ENCODE assay signal across 23 cellular contexts in genomic region chr6:12081776-12082175, GRCh38.
A peak's percentile ranks its signal among the peaks of the same experiment; 100 is the strongest.
DNase-seq lines count a peak whose midpoint lies in the region; ATAC-seq and TF ChIP-seq lines count a peak whose summit lies in the region.
"Had no signal": no experiment of that assay in that cellular context is flagged by ENCODE, and none has a peak within 500 bp of the region (broad histone marks: within the 10 kb centered on the region; RNA-seq: fewer than 3 reads in every experiment).

No MANE protein-coding gene starts in this region.

- POLR2A ChIA-PET in activated B cell treated with CpG ODN at 0.5 μM for 24 hours (lab: Charles Lee) = no interaction called here

- H3K36me3 Mint-ChIP-seq in activated CD4-positive, alpha-beta T cell treated with anti-CD3 and anti-CD28 coated beads, Interleukin-2, amount 10 ng/mL, durations not matched to agents 24 days and 14 days (ENCODE audit: low read depth) = peaks cover 20% of the 10 kb centered on the region
- peaks cover 15% of the 10 kb centered on the region for H3K36me3 Mint-ChIP-seq in activated B cell treated with CpG ODN at 0.5 μM for 24 hours (ENCODE audit: low read depth)
- peaks cover 6 to 18% of the 10 kb centered on the region in 2 donors for H3K36me3 Mint-ChIP-seq in stimulated activated naive B cell treated with anti-CD40 and anti-IgM and Interleukin-4, amounts not matched to agents 10 μg/mL and 1 μg/mL and 100 μg/mL, for 72 hours

- no peaks in the 10 kb centered on the region for H3K36me3 ChIP-seq in WERI-Rb-1
- H3K36me3 ChIP-seq: ascending aorta, BE2C, gastrocnemius medialis, HAP-1 had no signal

- no peaks in the 10 kb centered on the region for H3K27me3 ChIP-seq in WERI-Rb-1 (ENCODE audit: insufficient read depth, low read depth, severe bottlenecking)
- H3K27me3 ChIP-seq: ascending aorta, BE2C, gastrocnemius medialis had no signal

- ATAC-seq in HG03432 (IDR thresholded peaks at IDR 0.05; ENCODE audit: unreplicated experiment) = peak; percentile 54
- ATAC-seq in activated B cell treated with CpG ODN at 0.5 μM for 24 hours (ENCODE audit: low read depth) = no peak
- peak; percentile 53 to 72 for ATAC-seq in stimulated activated naive B cell treated with anti-CD40 and anti-IgM and Interleukin-4, amounts not matched to agents 10 μg/mL and 1 μg/mL and 100 μg/mL, for 72 hours (replicated peaks)
- no peak for ATAC-seq in esophagus mucosa
- no peak for ATAC-seq in HG03095 (IDR thresholded peaks at IDR 0.05; ENCODE audit: unreplicated experiment)
- ATAC-seq: gastrocnemius medialis, HepG2 had no signal

- peak overlapping the region; percentile 14 for H3K27ac Mint-ChIP-seq in activated CD4-positive, alpha-beta T cell treated with anti-CD3 and anti-CD28 coated beads, Interleukin-2, amount 10 ng/mL, durations not matched to agents 24 days and 14 days
- peak overlapping the region; percentile 43 for H3K27ac Mint-ChIP-seq in activated B cell treated with CpG ODN at 0.5 μM for 24 hours
- peak overlapping the region; percentile 59 for H3K27ac Mint-ChIP-seq in stimulated activated naive B cell treated with anti-CD40 and anti-IgM and Interleukin-4, amounts not matched to agents 10 μg/mL and 1 μg/mL and 100 μg/mL, for 72 hours

- H3K4me3 Mint-ChIP-seq in activated CD4-positive, alpha-beta T cell treated with anti-CD3 and anti-CD28 coated beads, Interleukin-2, amount 10 ng/mL, durations not matched to agents 24 days and 14 days = no peak overlapping the region
- H3K4me3 Mint-ChIP-seq in activated B cell treated with CpG ODN at 0.5 μM for 24 hours = peak overlapping the region; percentile 53
- H3K4me3 Mint-ChIP-seq in stimulated activated naive B cell treated with anti-CD40 and anti-IgM and Interleukin-4, amounts not matched to agents 10 μg/mL and 1 μg/mL and 100 μg/mL, for 72 hours = peak overlapping the region; percentile 11 to 54
- H3K4me3 Mint-ChIP-seq: central memory CD8-positive, alpha-beta T cell had no signal

- H3K27me3 Mint-ChIP-seq in activated CD4-positive, alpha-beta T cell treated with anti-CD3 and anti-CD28 coated beads, Interleukin-2, amount 10 ng/mL, durations not matched to agents 24 days and 14 days = no peaks in the 10 kb centered on the region
- H3K27me3 Mint-ChIP-seq in activated B cell treated with CpG ODN at 0.5 μM for 24 hours = no peaks in the 10 kb centered on the region
- no peaks in the 10 kb centered on the region for H3K27me3 Mint-ChIP-seq in stimulated activated naive B cell treated with anti-CD40 and anti-IgM and Interleukin-4, amounts not matched to agents 10 μg/mL and 1 μg/mL and 100 μg/mL, for 72 hours
- H3K27me3 Mint-ChIP-seq: central memory CD8-positive, alpha-beta T cell had no signal

- no peaks in the 10 kb centered on the region for H3K9me3 ChIP-seq in WERI-Rb-1 (ENCODE audit: severe bottlenecking)
- H3K9me3 ChIP-seq: ascending aorta, BE2C, gastrocnemius medialis, HAP-1 had no signal

- intact Hi-C loops in activated CD4-positive, alpha-beta T cell treated with anti-CD3 and anti-CD28 coated beads, Interleukin-2, amount 10 ng/mL, durations not matched to agents 24 days and 14 days (cut with micrococcal nuclease) = no loop called here
- intact Hi-C loops in activated B cell treated with CpG ODN at 0.5 μM for 24 hours (cut with micrococcal nuclease) = loop anchor here (2.0 to 5.0 kb wide), 2 partner anchors 15 to 36 kb away; no protein-coding TSS in a partner anchor

- H3K4me1 Mint-ChIP-seq in activated CD4-positive, alpha-beta T cell treated with anti-CD3 and anti-CD28 coated beads, Interleukin-2, amount 10 ng/mL, durations not matched to agents 24 days and 14 days = peaks cover 36% of the 10 kb centered on the region
- H3K4me1 Mint-ChIP-seq in activated B cell treated with CpG ODN at 0.5 μM for 24 hours = peaks cover 45% of the 10 kb centered on the region
- peaks cover 37 to 48% of the 10 kb centered on the region in 2 donors for H3K4me1 Mint-ChIP-seq in stimulated activated naive B cell treated with anti-CD40 and anti-IgM and Interleukin-4, amounts not matched to agents 10 μg/mL and 1 μg/mL and 100 μg/mL, for 72 hours

- DNase-seq in activated CD4-positive, alpha-beta T cell treated with anti-CD3 and anti-CD28 coated beads, Interleukin-2, amount 10 ng/mL, durations not matched to agents 24 days and 14 days = no peak
- DNase-seq in activated CD4-positive, alpha-beta T cell treated with anti-CD3 and anti-CD28 coated beads, Interleukin-2, amount 50 U/mL, for 48 hours = no peak
- DNase-seq in activated B cell treated with CpG ODN at 0.5 μM for 24 hours = no peak
- no peak for DNase-seq in stimulated activated naive B cell treated with anti-CD40 and anti-IgM and Interleukin-4, amounts not matched to agents 10 μg/mL and 1 μg/mL and 100 μg/mL, for 72 hours
- DNase-seq in WERI-Rb-1 = no peak
- DNase-seq: 8988T; activated CD4-positive, alpha-beta T cell treated with anti-CD3 and anti-CD28 coated beads, Interleukin-2, amount 50 U/mL, for 1 hour; activated naive CD4-positive, alpha-beta T cell; BE2C; EL; gastrocnemius medialis; kidney; NCI-H1417 treated with DMSO at 0.1 percent for 48 hours; NCI-H526; retina; Right ventricle myocardium superior had no signal

- H3K9me3 Mint-ChIP-seq in activated CD4-positive, alpha-beta T cell treated with anti-CD3 and anti-CD28 coated beads, Interleukin-2, amount 10 ng/mL, durations not matched to agents 24 days and 14 days = no peaks in the 10 kb centered on the region
- H3K9me3 Mint-ChIP-seq in activated B cell treated with CpG ODN at 0.5 μM for 24 hours = no peaks in the 10 kb centered on the region
- H3K9me3 Mint-ChIP-seq in stimulated activated naive B cell treated with anti-CD40 and anti-IgM and Interleukin-4, amounts not matched to agents 10 μg/mL and 1 μg/mL and 100 μg/mL, for 72 hours = no peaks in the 10 kb centered on the region
- H3K9me3 Mint-ChIP-seq: central memory CD8-positive, alpha-beta T cell had no signal

- no peak overlapping the region for H3K27ac ChIP-seq in WERI-Rb-1
- H3K27ac ChIP-seq: ascending aorta, gastrocnemius medialis had no signal

- TF ChIP-seq CTCF in activated B cell treated with CpG ODN at 0.5 μM for 24 hours (IDR thresholded peaks at IDR 0.05) = no peak
- TF ChIP-seq CTCF in WERI-Rb-1 (IDR thresholded peaks at IDR 0.05; ENCODE audit: low read depth, low read length) = no peak

- CTCF ChIA-PET in activated B cell treated with CpG ODN at 0.5 μM for 24 hours (lab: Charles Lee) = no interaction called here

- no peak overlapping the region for H3K4me3 ChIP-seq in WERI-Rb-1 (ENCODE audit: low read depth, low read length)
- H3K4me3 ChIP-seq: ascending aorta, gastrocnemius medialis, HAP-1 had no signal

Comparison
In these comparisons a context has a peak if more than half of its experiments do, and no peak if none do; other contexts are left out.
1. ATAC-seq: peak in HG03432 (single experiment) and stimulated activated naive B cell treated with anti-CD40 and anti-IgM and Interleukin-4, amounts not matched to agents 10 μg/mL and 1 μg/mL and 100 μg/mL, for 72 hours (2 of 2); none in activated B cell treated with CpG ODN at 0.5 μM for 24 hours (single experiment), esophagus mucosa (single experiment) and HG03095 (single experiment).
2. Peak in every context shown above with its lines, with median percentiles within 50 percentile points of each other: H3K27ac Mint-ChIP-seq.